In the genomic region with DNA sequence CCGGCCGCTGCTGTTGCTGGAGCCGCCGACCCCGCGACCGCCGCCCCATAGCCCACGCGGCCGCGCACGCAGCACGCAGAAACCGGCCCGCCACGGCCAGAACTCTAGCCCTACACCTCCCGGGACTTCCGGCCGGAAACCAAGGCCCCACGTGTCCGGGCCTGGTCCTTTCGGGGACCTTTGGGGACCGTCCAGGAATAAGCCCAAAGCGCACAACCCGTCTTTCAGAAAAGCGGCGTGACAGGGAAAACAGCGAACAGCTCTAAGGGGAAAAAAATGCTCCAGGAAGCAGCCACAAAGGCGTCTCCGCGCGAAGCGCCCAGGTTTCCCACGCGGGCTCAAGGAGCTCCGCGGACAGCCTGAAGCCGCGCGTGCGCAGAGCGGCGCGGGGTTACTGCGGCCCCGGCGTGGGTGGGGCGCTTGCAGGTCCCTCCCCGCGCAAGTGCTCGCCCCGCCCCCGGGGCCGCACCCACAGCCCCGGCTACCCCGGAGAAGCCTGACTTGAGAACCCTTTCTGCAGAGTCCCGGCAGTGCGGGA, we compare ENCODE assay signal across 7 cellular contexts. TPM values are rescaled to one million over a fixed set of nuclear protein-coding genes. Genes with fewer than 3 reads are reported as not detected.
DNase-seq lines count a peak whose midpoint lies in the region; ATAC-seq and TF ChIP-seq lines count a peak whose summit lies in the region.

Gene NSUN2, minus strand, starts transcription at position 114 of the 538 bp plus-strand sequence. Its CDS starts 65 bp downstream, at position 49.
A gene with protein sequence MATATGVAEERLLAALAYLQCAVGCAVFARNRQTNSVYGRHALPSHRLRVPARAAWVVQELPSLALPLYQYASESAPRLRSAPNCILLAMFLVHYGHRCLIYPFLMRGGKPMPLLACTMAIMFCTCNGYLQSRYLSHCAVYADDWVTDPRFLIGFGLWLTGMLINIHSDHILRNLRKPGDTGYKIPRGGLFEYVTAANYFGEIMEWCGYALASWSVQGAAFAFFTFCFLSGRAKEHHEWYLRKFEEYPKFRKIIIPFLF (plus strand): TSS at position 510 of the 538 bp plus-strand sequence. CDS start 137 bp downstream, outside the sequence.

- H2AFZ ChIP-seq in hepatocyte: peak within 1 kb of the TSS; percentile 30

- H3K27ac ChIP-seq in hepatocyte: peak within 1 kb of the TSS; percentile 97

- H3K4me2 ChIP-seq in hepatocyte: peak within 1 kb of the TSS; percentile 99

- 3% methylated on average over 42 of the region's 59 CpGs for WGBS in hepatocyte (ENCODE audit: low lambda C conversion rate, missing lambda C conversion rate)

- H3K27me3 ChIP-seq in hepatocyte: no peaks in the 10 kb centered on the region

- TF ChIP-seq CTCF in astrocyte of the cerebellum (IDR thresholded peaks at IDR 0.05; ENCODE audit: low read depth, low read length, missing control alignments): no peak
- TF ChIP-seq CTCF in hepatocyte (IDR thresholded peaks at IDR 0.05; ENCODE audit: poor library complexity): no peak

- in situ Hi-C loops in astrocyte of the cerebellum (cut with HindIII; ENCODE audit: low sequenced_read_pairs): no loop called here

- peak within 1 kb of the TSS; percentile 58 for H3K4me3 ChIP-seq in astrocyte of the cerebellum (ENCODE audit: low read depth, low read length)
- peak within 1 kb of the TSS; percentile 76 for H3K4me3 ChIP-seq in hepatocyte

- H3K9me2 ChIP-seq in hepatocyte (replicated peaks; ENCODE audit: insufficient read depth): no peaks in the 10 kb centered on the region

- peaks cover 8% of the 10 kb centered on the region for H3K4me1 ChIP-seq in hepatocyte (ENCODE audit: insufficient read depth)

- H3K79me2 ChIP-seq in hepatocyte: peaks cover 61% of the 10 kb centered on the region

- peaks cover 10% of the 10 kb centered on the region for H4K20me1 ChIP-seq in hepatocyte (ENCODE audit: insufficient read depth, poor library complexity, severe bottlenecking)

- peak; percentile 88 for ATAC-seq in GM18517 (IDR thresholded peaks at IDR 0.05; ENCODE audit: unreplicated experiment)
- ATAC-seq in HG03039 (IDR thresholded peaks at IDR 0.05; ENCODE audit: unreplicated experiment): peak; percentile 85

- DNase-seq in NCI-H2081 (lab: John Stamatoyannopoulos, UW) (peak; percentile 96 to 97), T-helper 9 cell (peak; percentile 89), astrocyte of the cerebellum (ENCODE audit: low read depth) (peak; percentile 76), hepatocyte (ENCODE audit: low spot score) (peak; percentile 97), retina (peak; percentile 99)

- no peaks in the 10 kb centered on the region for H3K36me3 ChIP-seq in hepatocyte (replicated peaks; ENCODE audit: insufficient read depth, low read depth)

- no peaks in the 10 kb centered on the region for H3K9me3 ChIP-seq in hepatocyte (ENCODE audit: low read depth)

RNA-seq across cellular contexts. Expression of gene NSUN2, which starts in this region (rescaled TPM):
- total RNA-seq in hepatocyte: 31.4 and 34.8 TPM in 2 replicates
- polyA plus RNA-seq in hepatocyte: 40.9 and 43.0 TPM in 2 replicates

RNA-seq across cellular contexts. Expression of the second gene that starts in this region (rescaled TPM):
- 12.1 and 19.9 TPM in 2 replicates for total RNA-seq in hepatocyte
- polyA plus RNA-seq in hepatocyte: 6.7 and 8.6 TPM in 2 replicates

Comparison
In these comparisons a context has a peak if more than half of its experiments do, and no peak if none do; other contexts are left out.
1. Peak in every context shown above with its lines: DNase-seq, ATAC-seq, H3K4me3 ChIP-seq and H3K27ac ChIP-seq.